In genomic region chr13:33244907-33245287, GRCh38 we compare ENCODE assay signal across 2 cellular contexts.
TF ChIP-seq lines count a peak whose summit lies in the region.

No MANE protein-coding gene starts in this region.

TF ChIP-seq in IMR-90, 13 proteins besides CTCF, POLR2A, EP300 and RAD21:
- TF ChIP-seq RFX5 (IDR thresholded peaks at IDR 0.05; ENCODE audit: low read depth, low read length) (no peak), NFE2L2 (IDR thresholded peaks at IDR 0.05; ENCODE audit: low read depth, low read length) (no peak), RCOR1 (IDR thresholded peaks at IDR 0.05; ENCODE audit: insufficient replicate concordance, low read length) (no peak), MAFK (IDR thresholded peaks at IDR 0.05; ENCODE audit: low read depth, low read length) (no peak), SMC3 (IDR thresholded peaks at IDR 0.05; ENCODE audit: low read depth, low read length) (no peak), FOS (IDR thresholded peaks at IDR 0.05; ENCODE audit: low read depth, low read length) (no peak), CEBPB (IDR thresholded peaks at IDR 0.05; ENCODE audit: low read depth, low read length) (no peak), BHLHE40 (IDR thresholded peaks at IDR 0.05; ENCODE audit: low read depth, low read length) (no peak), USF2 (IDR thresholded peaks at IDR 0.05; ENCODE audit: low read depth, low read length) (no peak), MAZ (IDR thresholded peaks at IDR 0.05; ENCODE audit: borderline replicate concordance, low read depth, low read length) (no peak)
- TF ChIP-seq, protein P1, sequence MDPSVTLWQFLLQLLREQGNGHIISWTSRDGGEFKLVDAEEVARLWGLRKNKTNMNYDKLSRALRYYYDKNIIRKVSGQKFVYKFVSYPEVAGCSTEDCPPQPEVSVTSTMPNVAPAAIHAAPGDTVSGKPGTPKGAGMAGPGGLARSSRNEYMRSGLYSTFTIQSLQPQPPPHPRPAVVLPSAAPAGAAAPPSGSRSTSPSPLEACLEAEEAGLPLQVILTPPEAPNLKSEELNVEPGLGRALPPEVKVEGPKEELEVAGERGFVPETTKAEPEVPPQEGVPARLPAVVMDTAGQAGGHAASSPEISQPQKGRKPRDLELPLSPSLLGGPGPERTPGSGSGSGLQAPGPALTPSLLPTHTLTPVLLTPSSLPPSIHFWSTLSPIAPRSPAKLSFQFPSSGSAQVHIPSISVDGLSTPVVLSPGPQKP (IDR thresholded peaks at IDR 0.05; ENCODE audit: borderline replicate concordance, low read depth, low read length): no peak

TF ChIP-seq in GM12878, 131 proteins besides CTCF, POLR2A, EP300 and RAD21:
- TF ChIP-seq SUZ12 (IDR thresholded peaks at IDR 0.05; ENCODE audit: unreplicated experiment) (no peak), MXI1 (IDR thresholded peaks at IDR 0.05; ENCODE audit: low read depth, low read length) (no peak), POU2F2 (IDR thresholded peaks at IDR 0.05; ENCODE audit: borderline replicate concordance, low read depth, low read length) (no peak), YY1 (IDR thresholded peaks at IDR 0.05; ENCODE audit: low read depth, low read length) (no peak), SIN3A (IDR thresholded peaks at IDR 0.05; ENCODE audit: low read depth, low read length) (no peak), HDAC6 (IDR thresholded peaks at IDR 0.05; ENCODE audit: unreplicated experiment) (no peak), IRF4 (IDR thresholded peaks at IDR 0.05; ENCODE audit: low read depth, low read length) (no peak), CHD4 (IDR thresholded peaks at IDR 0.05) (no peak), FOXK2 (IDR thresholded peaks at IDR 0.05) (no peak), MAX (IDR thresholded peaks at IDR 0.05; ENCODE audit: low read depth, low read length) (no peak), DPF2 (IDR thresholded peaks at IDR 0.05) (no peak), CEBPZ (IDR thresholded peaks at IDR 0.05; ENCODE audit: low read depth, low read length) (no peak), MEF2B (IDR thresholded peaks at IDR 0.05; ENCODE audit: partially characterized antibody, poor library complexity, severe bottlenecking) (no peak)
- TF ChIP-seq, protein P2, sequence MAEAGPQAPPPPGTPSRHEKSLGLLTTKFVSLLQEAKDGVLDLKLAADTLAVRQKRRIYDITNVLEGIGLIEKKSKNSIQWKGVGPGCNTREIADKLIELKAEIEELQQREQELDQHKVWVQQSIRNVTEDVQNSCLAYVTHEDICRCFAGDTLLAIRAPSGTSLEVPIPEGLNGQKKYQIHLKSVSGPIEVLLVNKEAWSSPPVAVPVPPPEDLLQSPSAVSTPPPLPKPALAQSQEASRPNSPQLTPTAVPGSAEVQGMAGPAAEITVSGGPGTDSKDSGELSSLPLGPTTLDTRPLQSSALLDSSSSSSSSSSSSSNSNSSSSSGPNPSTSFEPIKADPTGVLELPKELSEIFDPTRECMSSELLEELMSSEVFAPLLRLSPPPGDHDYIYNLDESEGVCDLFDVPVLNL (IDR thresholded peaks at IDR 0.05; ENCODE audit: low read depth, low read length): no peak
- TF ChIP-seq, protein P3, sequence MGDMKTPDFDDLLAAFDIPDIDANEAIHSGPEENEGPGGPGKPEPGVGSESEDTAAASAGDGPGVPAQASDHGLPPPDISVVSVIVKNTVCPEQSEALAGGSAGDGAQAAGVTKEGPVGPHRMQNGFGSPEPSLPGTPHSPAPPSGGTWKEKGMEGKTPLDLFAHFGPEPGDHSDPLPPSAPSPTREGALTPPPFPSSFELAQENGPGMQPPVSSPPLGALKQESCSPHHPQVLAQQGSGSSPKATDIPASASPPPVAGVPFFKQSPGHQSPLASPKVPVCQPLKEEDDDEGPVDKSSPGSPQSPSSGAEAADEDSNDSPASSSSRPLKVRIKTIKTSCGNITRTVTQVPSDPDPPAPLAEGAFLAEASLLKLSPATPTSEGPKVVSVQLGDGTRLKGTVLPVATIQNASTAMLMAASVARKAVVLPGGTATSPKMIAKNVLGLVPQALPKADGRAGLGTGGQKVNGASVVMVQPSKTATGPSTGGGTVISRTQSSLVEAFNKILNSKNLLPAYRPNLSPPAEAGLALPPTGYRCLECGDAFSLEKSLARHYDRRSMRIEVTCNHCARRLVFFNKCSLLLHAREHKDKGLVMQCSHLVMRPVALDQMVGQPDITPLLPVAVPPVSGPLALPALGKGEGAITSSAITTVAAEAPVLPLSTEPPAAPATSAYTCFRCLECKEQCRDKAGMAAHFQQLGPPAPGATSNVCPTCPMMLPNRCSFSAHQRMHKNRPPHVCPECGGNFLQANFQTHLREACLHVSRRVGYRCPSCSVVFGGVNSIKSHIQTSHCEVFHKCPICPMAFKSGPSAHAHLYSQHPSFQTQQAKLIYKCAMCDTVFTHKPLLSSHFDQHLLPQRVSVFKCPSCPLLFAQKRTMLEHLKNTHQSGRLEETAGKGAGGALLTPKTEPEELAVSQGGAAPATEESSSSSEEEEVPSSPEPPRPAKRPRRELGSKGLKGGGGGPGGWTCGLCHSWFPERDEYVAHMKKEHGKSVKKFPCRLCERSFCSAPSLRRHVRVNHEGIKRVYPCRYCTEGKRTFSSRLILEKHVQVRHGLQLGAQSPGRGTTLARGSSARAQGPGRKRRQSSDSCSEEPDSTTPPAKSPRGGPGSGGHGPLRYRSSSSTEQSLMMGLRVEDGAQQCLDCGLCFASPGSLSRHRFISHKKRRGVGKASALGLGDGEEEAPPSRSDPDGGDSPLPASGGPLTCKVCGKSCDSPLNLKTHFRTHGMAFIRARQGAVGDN (IDR thresholded peaks at IDR 0.05): no peak
